ENCODE assay signal across 14 cellular contexts in the genomic region with DNA sequence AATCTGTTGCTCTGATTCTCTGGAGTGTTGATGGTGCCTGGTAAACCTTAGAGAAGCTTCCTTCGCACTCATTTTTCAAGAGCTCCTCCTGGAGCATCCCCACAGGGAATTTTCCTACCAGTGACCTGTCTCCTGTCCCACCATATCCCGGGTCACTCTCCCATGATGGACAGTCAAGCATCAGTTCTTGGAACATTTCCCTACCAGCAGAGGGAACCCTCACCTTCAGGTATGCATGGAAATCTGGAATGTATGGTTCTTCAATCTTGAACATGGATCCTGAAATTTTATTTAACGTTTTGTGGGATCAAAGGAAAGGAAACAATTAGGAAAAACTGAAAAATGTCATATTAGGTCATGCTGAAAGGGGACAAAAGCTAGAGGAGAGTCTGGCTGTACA.
DNase-seq lines count a peak whose midpoint lies in the region; ATAC-seq and TF ChIP-seq lines count a peak whose summit lies in the region.
"Had no signal": no experiment of that assay in that cellular context is flagged by ENCODE, and none has a peak within 500 bp of the region (broad histone marks: within the 10 kb centered on the region; RNA-seq: fewer than 3 reads in every experiment).

No MANE protein-coding gene starts in this region.

- no peak overlapping the region for H3K14ac ChIP-seq in H9 (ENCODE audit: insufficient read depth, low read length)

- no peak overlapping the region for H2BK120ac ChIP-seq in H9 (ENCODE audit: low read depth, low read length, poor library complexity, severe bottlenecking)

- H2BK12ac ChIP-seq in H9 (ENCODE audit: insufficient read length, low read depth, low read length) = no peak overlapping the region

- H4K20me1 ChIP-seq in BLaER1 = no peaks in the 10 kb centered on the region
- no peaks in the 10 kb centered on the region for H4K20me1 ChIP-seq in H9 (ENCODE audit: control insufficient read depth, insufficient read depth, insufficient read length)
- H4K20me1 ChIP-seq in hepatocyte (ENCODE audit: insufficient read depth, poor library complexity, severe bottlenecking) = no peaks in the 10 kb centered on the region

- H3K4me3 ChIP-seq in BLaER1 = no peak overlapping the region
- H3K4me3 ChIP-seq in hepatocyte = no peak overlapping the region
- H3K4me3 ChIP-seq in aorta (ENCODE audit: low read length in 2 of 2) = no peak overlapping the region
- H3K4me3 ChIP-seq: right atrium auricular region had no signal

- no peaks in the 10 kb centered on the region for H3K79me2 ChIP-seq in H9 (ENCODE audit: insufficient read depth, low read length)
- H3K79me2 ChIP-seq in hepatocyte = no peaks in the 10 kb centered on the region

- H3K4me3 Mint-ChIP-seq in H9 = no peak overlapping the region
- H3K4me3 Mint-ChIP-seq: activated T-helper 1 cell treated with anti-CD3 and anti-CD28 coated beads, Interleukin-12 subunit alpha, Interleukin-12 subunit beta, Interleukin-2, Interleukin-4 antibody, amounts not matched to agents 30 ng/mL and 10 ng/mL and 1 ng/mL, durations not matched to agents 14 hours and 24 hours and 36 hours; T-helper 1 cell treated with Interleukin-12 subunit alpha and Interleukin-12 subunit beta and Interleukin-4 antibody, amounts not matched to agents 30 μg/mL and 1 μg/mL, for 36 hours had no signal

- H3K23me2 ChIP-seq in H9 (ENCODE audit: insufficient read length, low read depth, low read length, poor library complexity, severe bottlenecking) = no peaks in the 10 kb centered on the region

- H2BK5ac ChIP-seq in H9 (ENCODE audit: insufficient read length, low read length) = no peak overlapping the region

- H4K91ac ChIP-seq in H9 (ENCODE audit: insufficient read length, low read depth, low read length) = no peak overlapping the region

- H3K27ac Mint-ChIP-seq in H9 = peak overlapping the region in 2 of 3 experiments; percentile 45 to 75; a peak in 2 of 7 replicates
- H3K27ac Mint-ChIP-seq: activated T-helper 1 cell treated with anti-CD3 and anti-CD28 coated beads, Interleukin-12 subunit alpha, Interleukin-12 subunit beta, Interleukin-2, Interleukin-4 antibody, amounts not matched to agents 30 ng/mL and 10 ng/mL and 1 ng/mL, durations not matched to agents 14 hours and 24 hours and 36 hours; T-helper 1 cell treated with Interleukin-12 subunit alpha and Interleukin-12 subunit beta and Interleukin-4 antibody, amounts not matched to agents 30 μg/mL and 1 μg/mL, for 36 hours had no signal

- no peak overlapping the region for H2BK20ac ChIP-seq in H9 (ENCODE audit: low read depth, low read length, poor library complexity, severe bottlenecking)

- H4K8ac ChIP-seq in H9 (replicated peaks; ENCODE audit: insufficient read length, low read depth, low read length) = no peak overlapping the region

- H3K27ac ChIP-seq in BLaER1 (no peak overlapping the region), H9 (ENCODE audit: insufficient read length, low read depth, low read length) (no peak overlapping the region), hepatocyte (no peak overlapping the region), aorta (ENCODE audit: low read depth in 1 of 2, low read length in 2 of 2) (no peak overlapping the region)
- H3K27ac ChIP-seq: right atrium auricular region had no signal

- no peaks in the 10 kb centered on the region for H3K36me3 ChIP-seq in BLaER1
- H3K36me3 ChIP-seq in hepatocyte (replicated peaks; ENCODE audit: insufficient read depth, low read depth) = no peaks in the 10 kb centered on the region
- no peaks in the 10 kb centered on the region for H3K36me3 ChIP-seq in aorta (ENCODE audit: control insufficient read depth in 1 of 2, insufficient read depth in 2 of 2, low read length in 1 of 2)
- H3K36me3 ChIP-seq: right atrium auricular region had no signal

- no peaks in the 10 kb centered on the region for H3K9me2 ChIP-seq in hepatocyte (replicated peaks; ENCODE audit: insufficient read depth)

- H3K23ac ChIP-seq in H9 (ENCODE audit: insufficient read length, low read depth, low read length) = no peak overlapping the region

- H2AFZ ChIP-seq in H9 (ENCODE audit: low read length) (no peak overlapping the region), hepatocyte (no peak overlapping the region)

- H2AK5ac ChIP-seq in H9 (ENCODE audit: insufficient read length, low read length) = no peak overlapping the region

- peaks cover 8% of the 10 kb centered on the region; the same call in 1 of the 2 replicates for H3K4me1 ChIP-seq in BLaER1
- no peaks in the 10 kb centered on the region; the same call in 1 of the 2 replicates for H3K4me1 ChIP-seq in H9 (ENCODE audit: insufficient read depth, low read length)
- no peaks in the 10 kb centered on the region for H3K4me1 ChIP-seq in hepatocyte (ENCODE audit: insufficient read depth)
- H3K4me1 ChIP-seq in aorta (ENCODE audit: control insufficient read depth in 1 of 2, insufficient read depth in 2 of 2, low read length in 2 of 2) = no peaks in the 10 kb centered on the region
- H3K4me1 ChIP-seq: right atrium auricular region had no signal

- H3K79me1 ChIP-seq in H9 (ENCODE audit: insufficient read depth, low read depth, low read length, poor library complexity, severe bottlenecking) = no peaks in the 10 kb centered on the region

- no peak overlapping the region for H3T11ph ChIP-seq in H9 (ENCODE audit: low read length)

- intact Hi-C loops in aorta (cut with DNase I) = no loop called here

- H3K18ac ChIP-seq in H9 (ENCODE audit: insufficient read length, low read depth, low read length) = no peak overlapping the region

- H3K4me1 Mint-ChIP-seq in H9 = peaks cover 13 to 14% of the 10 kb centered on the region in 2 experiments

- 0 out of 2 replicates have a peak overlapping the region, but pooled peaks have one; percentile 10 for H3K4me2 ChIP-seq in BLaER1
- no peak overlapping the region for H3K4me2 ChIP-seq in H9 (ENCODE audit: insufficient read depth, insufficient read length, low read length)
- no peak overlapping the region for H3K4me2 ChIP-seq in hepatocyte

- no peaks in the 10 kb centered on the region for H3K36me3 Mint-ChIP-seq in H9 (ENCODE audit: insufficient read depth in 1 of 3, low read depth in 3 of 3)

- H3K4ac ChIP-seq in H9 (ENCODE audit: low read depth, low read length) = no peak overlapping the region

- no peak for ATAC-seq in GM21367 (IDR thresholded peaks at IDR 0.05; ENCODE audit: unreplicated experiment)
- no peak for ATAC-seq in aorta (ENCODE audit: low FRiP score)
- ATAC-seq: left lobe of liver had no signal

- TF ChIP-seq CTCF in H9 (conservative IDR thresholded peaks at IDR 0.05) = peak; percentile 75
- TF ChIP-seq CTCF in hepatocyte (IDR thresholded peaks at IDR 0.05; ENCODE audit: poor library complexity) = peak; percentile 41

- no peak overlapping the region for H2BK15ac ChIP-seq in H9 (ENCODE audit: low read depth, low read length)

- H3K9me3 ChIP-seq in BLaER1 = no peaks in the 10 kb centered on the region
- H3K9me3 ChIP-seq in H9 (ENCODE audit: control insufficient read depth, low read depth, low read length) = no peaks in the 10 kb centered on the region
- no peaks in the 10 kb centered on the region for H3K9me3 ChIP-seq in hepatocyte (ENCODE audit: low read depth)
- H3K9me3 ChIP-seq in aorta (ENCODE audit: control insufficient read depth, low read length) = no peaks in the 10 kb centered on the region
- H3K9me3 ChIP-seq: right atrium auricular region had no signal

- H3K27me3 ChIP-seq in BLaER1 = no peaks in the 10 kb centered on the region
- no peaks in the 10 kb centered on the region for H3K27me3 ChIP-seq in H9 (ENCODE audit: insufficient read depth, low read length)
- H3K27me3 ChIP-seq in hepatocyte = no peaks in the 10 kb centered on the region
- H3K27me3 ChIP-seq in aorta (ENCODE audit: control insufficient read depth in 1 of 2, insufficient read depth in 2 of 2, low read length in 1 of 2) = peaks cover 0 to 3% of the 10 kb centered on the region in 2 donors
- H3K27me3 ChIP-seq: right atrium auricular region had no signal

- DNase-seq in H9 = peak; percentile 34
- DNase-seq in RPMI7951 (ENCODE audit: low read depth) = peak; percentile 6
- DNase-seq in hepatocyte (ENCODE audit: low spot score) = peak; percentile 18
- DNase-seq in C1 segment of cervical spinal cord (lab: John Stamatoyannopoulos, UW) = no peak
- DNase-seq in amygdala (lab: John Stamatoyannopoulos, UW) = no peak
- DNase-seq in aorta = no peak
- DNase-seq: cortex of kidney, NCI-H187 treated with DMSO at 0.1 percent for 48 hours had no signal

- H3K9me3 Mint-ChIP-seq in H9 = no peaks in the 10 kb centered on the region
- H3K9me3 Mint-ChIP-seq: activated T-helper 1 cell treated with anti-CD3 and anti-CD28 coated beads, Interleukin-12 subunit alpha, Interleukin-12 subunit beta, Interleukin-2, Interleukin-4 antibody, amounts not matched to agents 30 ng/mL and 10 ng/mL and 1 ng/mL, durations not matched to agents 14 hours and 24 hours and 36 hours; T-helper 1 cell treated with Interleukin-12 subunit alpha and Interleukin-12 subunit beta and Interleukin-4 antibody, amounts not matched to agents 30 μg/mL and 1 μg/mL, for 36 hours had no signal

- H3K9ac ChIP-seq in BLaER1 (no peak overlapping the region), H9 (ENCODE audit: extremely low read depth, insufficient read length, low read length) (no peak overlapping the region)

- no peaks in the 10 kb centered on the region for H3K27me3 Mint-ChIP-seq in H9 (ENCODE audit: low read depth)

- H4K5ac ChIP-seq in H9 (ENCODE audit: insufficient read length, low read depth, low read length) = no peak overlapping the region

- no peak overlapping the region for H3K56ac ChIP-seq in H9 (ENCODE audit: insufficient read length, low read depth, low read length)

- no CpG with 5 or more reads among the region's 3 CpGs for WGBS in H9 (ENCODE audit: extremely low coverage, insufficient read length, low lambda C conversion rate)
- WGBS in hepatocyte (ENCODE audit: low lambda C conversion rate, missing lambda C conversion rate) = 51% methylated on average over 3 of the region's 3 CpGs
- WGBS in aorta, 2 donors = 53 to 58% methylated on average over 3 of the region's 3 CpGs

Comparison
In these comparisons a context has a peak if more than half of its experiments do, and no peak if none do; other contexts are left out.
1. DNase-seq: peak in H9 (single experiment), RPMI7951 (single experiment) and hepatocyte (single experiment); none in C1 segment of cervical spinal cord (0 of 14), amygdala (0 of 56) and aorta (0 of 2).